In genomic region chr3:161925749-161926360, GRCh38 we compare ENCODE assay signal across 18 cellular contexts.
DNase-seq lines count a peak whose midpoint lies in the region; FAIRE-seq and TF ChIP-seq lines count a peak whose summit lies in the region.
"Had no signal": no experiment of that assay in that cellular context is flagged by ENCODE, and none has a peak within 500 bp of the region (broad histone marks: within the 10 kb centered on the region; RNA-seq: fewer than 3 reads in every experiment).

No MANE protein-coding gene starts in this region.

- peak; percentile 15 for FAIRE-seq in H54 (lab: Jason Lieb, UNC)

- DNase-seq in A673 (ENCODE audit: low spot score) (peak; percentile 43), H54 (ENCODE audit: insufficient read length, low spot score) (no peak), PC-9 (no peak), fibroblast of villous mesenchyme (ENCODE audit: low read depth) (no peak), NCI-H446 treated with DMSO at 0.1 percent for 48 hours (lab: John Stamatoyannopoulos, UW) (no peak), thyroid gland (no peak), C1 segment of cervical spinal cord (lab: John Stamatoyannopoulos, UW) (no peak)
- DNase-seq in activated naive CD4-positive, alpha-beta T cell treated with anti-CD3 and anti-CD28 coated beads for 36 hours, result no peak
- DNase-seq: activated CD4-positive, alpha-beta T cell treated with anti-CD3 and anti-CD28 coated beads, Interleukin-2, amount 50 U/mL, for 1 hour; foreskin keratinocyte; NCI-H1417; NCI-H82; RPMI8226; stimulated activated CD4-positive, alpha-beta T cell treated with anti-CD3 and anti-CD28 coated beads, Interleukin-15, amount 100 ng/mL, for 24 hours; SW 1271; testis had no signal

- CTCF ChIA-PET in A673 (lab: Charles Lee), result no interaction called here
- CTCF ChIA-PET in PC-9 (lab: Charles Lee), result no interaction called here
- CTCF ChIA-PET in activated naive CD4-positive, alpha-beta T cell treated with anti-CD3 and anti-CD28 coated beads for 36 hours (lab: Charles Lee), result no interaction called here

- H3K4me3 Mint-ChIP-seq in activated naive CD4-positive, alpha-beta T cell treated with anti-CD3 and anti-CD28 coated beads for 36 hours, result no peak overlapping the region
- H3K4me3 Mint-ChIP-seq: stimulated activated effector memory CD8-positive, alpha-beta T cell treated with anti-CD3 and anti-CD28 coated beads, Interleukin-12 subunit alpha, Interleukin-12 subunit beta, amount 100 ng/mL, for 72 hours had no signal

- H3K4me1 ChIP-seq in A673 (ENCODE audit: insufficient read depth, low read length, poor library complexity, severe bottlenecking) (no peaks in the 10 kb centered on the region), PC-9 (replicated peaks; ENCODE audit: insufficient read depth) (no peaks in the 10 kb centered on the region), thyroid gland (no peaks in the 10 kb centered on the region)
- H3K4me1 ChIP-seq: ascending aorta, foreskin keratinocyte, testis had no signal

- no peak overlapping the region for H3K4me2 ChIP-seq in PC-9

- POLR2A ChIA-PET in A673 (lab: Charles Lee; ENCODE audit: low non-redundant PET), result no interaction called here
- POLR2A ChIA-PET in PC-9 (lab: Charles Lee; ENCODE audit: unreplicated experiment), result no interaction called here

- TF ChIP-seq POLR2A in H54 (IDR thresholded peaks at IDR 0.05; ENCODE audit: low read depth, low read length) (no peak), thyroid gland (IDR thresholded peaks at IDR 0.05) (no peak)

- H3K4me3 ChIP-seq in A673 (ENCODE audit: low read depth, low read length, poor library complexity, severe bottlenecking) (no peak overlapping the region), PC-9 (no peak overlapping the region), fibroblast of villous mesenchyme (ENCODE audit: low read depth, low read length) (no peak overlapping the region), thyroid gland (replicated peaks in 1 of 3) (no peak overlapping the region)
- H3K4me3 ChIP-seq: ascending aorta, testis had no signal

- H2AFZ ChIP-seq in PC-9, result no peak overlapping the region

- H3K9me3 ChIP-seq in A673 (ENCODE audit: low read depth, low read length, poor library complexity, severe bottlenecking) (peaks cover 6% of the 10 kb centered on the region), PC-9 (ENCODE audit: insufficient read depth, low read depth) (no peaks in the 10 kb centered on the region), thyroid gland (no peaks in the 10 kb centered on the region)
- H3K9me3 ChIP-seq: ascending aorta, testis had no signal

- intact Hi-C loops in A673 (cut with micrococcal nuclease; ENCODE audit: unreplicated experiment), result no loop called here
- intact Hi-C loops in PC-9 (cut with micrococcal nuclease; ENCODE audit: unreplicated experiment), result no loop called here
- intact Hi-C loops in thyroid gland (cut with DNase I), result no loop called here
- intact Hi-C loops in activated naive CD4-positive, alpha-beta T cell treated with anti-CD3 and anti-CD28 coated beads for 36 hours (cut with micrococcal nuclease), result no loop called here

- no peaks in the 10 kb centered on the region for H3K9me2 ChIP-seq in PC-9 (ENCODE audit: insufficient read depth)

- 83 to 86% methylated on average over 2 of the region's 2 CpGs for WGBS in thyroid gland, 2 donors

- H3K9me3 Mint-ChIP-seq in activated naive CD4-positive, alpha-beta T cell treated with anti-CD3 and anti-CD28 coated beads for 36 hours, result peaks cover 5% of the 10 kb centered on the region

- H3F3A ChIP-seq in PC-9 (ENCODE audit: insufficient read depth, low read depth), result no peaks in the 10 kb centered on the region

- H3K27me3 ChIP-seq in A673 (replicated peaks; ENCODE audit: insufficient read depth, low read depth, low read length, poor library complexity) (no peaks in the 10 kb centered on the region), PC-9 (ENCODE audit: insufficient read depth, low read depth) (no peaks in the 10 kb centered on the region), thyroid gland (no peaks in the 10 kb centered on the region)
- H3K27me3 ChIP-seq: ascending aorta, foreskin keratinocyte, testis had no signal

- no peak overlapping the region for H3K27ac Mint-ChIP-seq in activated naive CD4-positive, alpha-beta T cell treated with anti-CD3 and anti-CD28 coated beads for 36 hours
- H3K27ac Mint-ChIP-seq: stimulated activated effector memory CD8-positive, alpha-beta T cell treated with anti-CD3 and anti-CD28 coated beads, Interleukin-12 subunit alpha, Interleukin-12 subunit beta, amount 100 ng/mL, for 72 hours had no signal

- no peaks in the 10 kb centered on the region for H4K20me1 ChIP-seq in PC-9 (ENCODE audit: insufficient read depth)

- peak; percentile 46 for TF ChIP-seq CTCF in A673 (conservative IDR thresholded peaks at IDR 0.05; ENCODE audit: low read depth, low read length)
- peak; percentile 49 for TF ChIP-seq CTCF in PC-9 (conservative IDR thresholded peaks at IDR 0.05)
- peak; percentile 28 for TF ChIP-seq CTCF in fibroblast of villous mesenchyme (IDR thresholded peaks at IDR 0.05; ENCODE audit: insufficient read depth, low read depth, low read length)
- TF ChIP-seq CTCF in thyroid gland (IDR thresholded peaks at IDR 0.05), result no peak

- H3K27me3 Mint-ChIP-seq in activated naive CD4-positive, alpha-beta T cell treated with anti-CD3 and anti-CD28 coated beads for 36 hours (ENCODE audit: low read depth), result no peaks in the 10 kb centered on the region

- no peaks in the 10 kb centered on the region for H3K4me1 Mint-ChIP-seq in activated naive CD4-positive, alpha-beta T cell treated with anti-CD3 and anti-CD28 coated beads for 36 hours (ENCODE audit: low read depth)
- H3K4me1 Mint-ChIP-seq: stimulated activated effector memory CD8-positive, alpha-beta T cell treated with anti-CD3 and anti-CD28 coated beads, Interleukin-12 subunit alpha, Interleukin-12 subunit beta, amount 100 ng/mL, for 72 hours had no signal

- H3K36me3 ChIP-seq in A673 (ENCODE audit: insufficient read depth, low read length, poor library complexity, severe bottlenecking), result no peaks in the 10 kb centered on the region
- H3K36me3 ChIP-seq in PC-9 (ENCODE audit: low read depth), result no peaks in the 10 kb centered on the region
- H3K36me3 ChIP-seq in thyroid gland, result no peaks in the 10 kb centered on the region
- H3K36me3 ChIP-seq: ascending aorta had no signal

- H3K36me3 Mint-ChIP-seq in activated naive CD4-positive, alpha-beta T cell treated with anti-CD3 and anti-CD28 coated beads for 36 hours (ENCODE audit: low read depth), result no peaks in the 10 kb centered on the region
- H3K36me3 Mint-ChIP-seq: stimulated activated effector memory CD8-positive, alpha-beta T cell treated with anti-CD3 and anti-CD28 coated beads, Interleukin-12 subunit alpha, Interleukin-12 subunit beta, amount 100 ng/mL, for 72 hours had no signal

- no peaks in the 10 kb centered on the region for H3K79me2 ChIP-seq in PC-9 (ENCODE audit: low read depth)

- H3K27ac ChIP-seq in A673 (ENCODE audit: low read depth, low read length, poor library complexity, severe bottlenecking) (no peak overlapping the region), PC-9 (no peak overlapping the region), thyroid gland (no peak overlapping the region)
- H3K27ac ChIP-seq: ascending aorta, foreskin keratinocyte, testis had no signal

- BruUV-seq in A673 (replicated peaks; lab: Mats Ljungman, UMichigan) (no TSS peak), PC-9 (replicated peaks; lab: Mats Ljungman, UMichigan) (no TSS peak)

Comparison
In these comparisons a context has a peak if more than half of its experiments do, and no peak if none do; other contexts are left out.
1. CTCF ChIP-seq: peak in A673 (single experiment), PC-9 (single experiment) and fibroblast of villous mesenchyme (single experiment); none in thyroid gland (0 of 6).